In genomic region chr21:30268608-30269197, GRCh38 we compare ENCODE assay signal across 13 cellular contexts. TPM values are rescaled to one million over a fixed set of nuclear protein-coding genes. Genes with fewer than 3 reads are reported as not detected.
DNase-seq lines count a peak whose midpoint lies in the region; ATAC-seq and TF ChIP-seq lines count a peak whose summit lies in the region.
"Had no signal": no experiment of that assay in that cellular context is flagged by ENCODE, and none has a peak within 500 bp of the region (broad histone marks: within the 10 kb centered on the region; RNA-seq: fewer than 3 reads in every experiment).

No MANE protein-coding gene starts in this region.

- H3F3A ChIP-seq in SK-N-SH (replicated peaks; ENCODE audit: insufficient read depth) = no peaks in the 10 kb centered on the region

- H3K4me3 ChIP-seq in DND-41 (ENCODE audit: low read depth in 1 of 2, low read length in 2 of 2) (no peak overlapping the region), HL-60 (replicated peaks; ENCODE audit: insufficient read depth, low read length) (no peak overlapping the region), SK-N-SH (ENCODE audit: low read depth in 2 of 2, low read length in 1 of 2) (no peak overlapping the region; a peak in 1 of 4 replicates), gastroesophageal sphincter (no peak overlapping the region)

- H3K36me3 ChIP-seq in DND-41 (ENCODE audit: insufficient read depth, low read length) (no peaks in the 10 kb centered on the region), SK-N-SH (replicated peaks in 1 of 2; ENCODE audit: control insufficient read depth in 1 of 2, insufficient read depth in 2 of 2, low read length in 1 of 2) (no peaks in the 10 kb centered on the region), gastroesophageal sphincter (no peaks in the 10 kb centered on the region)

- ATAC-seq in DND-41 (ENCODE audit: insufficient read depth, low read depth) (no peak), gastroesophageal sphincter (no peak)

- no peaks in the 10 kb centered on the region for H3K9me2 ChIP-seq in SK-N-SH

- no peak overlapping the region for H3K4me2 ChIP-seq in DND-41 (ENCODE audit: insufficient read depth, low read length)
- H3K4me2 ChIP-seq in SK-N-SH = no peak overlapping the region

- H3K27me3 ChIP-seq in DND-41 (ENCODE audit: insufficient read depth, low read length, poor library complexity) (no peaks in the 10 kb centered on the region), HL-60 (ENCODE audit: insufficient read depth, poor library complexity, severe bottlenecking) (no peaks in the 10 kb centered on the region), SK-N-SH (ENCODE audit: insufficient read depth) (no peaks in the 10 kb centered on the region; the same call in 1 of the 2 replicates), gastroesophageal sphincter (no peaks in the 10 kb centered on the region)

- H3K27ac ChIP-seq in DND-41 (ENCODE audit: low read length) (no peak overlapping the region), HL-60 (replicated peaks) (no peak overlapping the region), SK-N-SH (ENCODE audit: low read depth in 2 of 2, low read length in 1 of 2) (no peak overlapping the region), gastroesophageal sphincter (no peak overlapping the region)

- H2AFZ ChIP-seq in DND-41 (ENCODE audit: low read depth, low read length) = no peak overlapping the region
- H2AFZ ChIP-seq in SK-N-SH (ENCODE audit: low read depth) = no peak overlapping the region

- H3K27me3 Mint-ChIP-seq in glutamatergic neuron (ENCODE audit: unreplicated experiment) = no peaks in the 10 kb centered on the region

- H3K4me1 ChIP-seq in DND-41 (ENCODE audit: insufficient read depth, low read length) = no peaks in the 10 kb centered on the region
- no peaks in the 10 kb centered on the region for H3K4me1 ChIP-seq in SK-N-SH (ENCODE audit: control insufficient read depth in 1 of 2, insufficient read depth in 2 of 2, low read depth in 1 of 2, low read length in 1 of 2)
- H3K4me1 ChIP-seq in gastroesophageal sphincter = no peaks in the 10 kb centered on the region

- no peaks in the 10 kb centered on the region for H3K36me3 Mint-ChIP-seq in glutamatergic neuron (ENCODE audit: unreplicated experiment)

- DNase-seq in DND-41 = peak; percentile 5
- peak in 1 of 2 experiments; percentile 23 for DNase-seq in HL-60 (ENCODE audit: low read depth in 1 of 2, low spot score in 1 of 2)
- DNase-seq in SK-N-SH = peak; percentile 5
- no peak for DNase-seq in glutamatergic neuron
- no peak for DNase-seq in inferior parietal cortex (ENCODE audit: extremely low spot score)
- no peak for DNase-seq in activated naive CD4-positive, alpha-beta T cell treated with Interleukin-2 at 50 U/mL for 16 hours
- DNase-seq in NCI-H510A treated with DMSO at 0.1 percent for 48 hours (lab: John Stamatoyannopoulos, UW) = no peak
- DNase-seq: activated effector memory CD4-positive, alpha-beta T cell treated with anti-CD3 and anti-CD28 coated beads, Interleukin-2, amount 50 U/mL, for 16 hours; DMS153; hypothalamus had no signal

- no peak for TF ChIP-seq EP300 in SK-N-SH (IDR thresholded peaks at IDR 0.05; ENCODE audit: borderline replicate concordance in 1 of 2, low read depth in 1 of 2, low read length in 1 of 2)
- no peak for TF ChIP-seq EP300 in gastroesophageal sphincter (IDR thresholded peaks at IDR 0.05)

- no peaks in the 10 kb centered on the region for H3K4me1 Mint-ChIP-seq in glutamatergic neuron (ENCODE audit: low read depth, unreplicated experiment)

- POLR2A ChIA-PET in SK-N-SH (lab: Yijun Ruan, JAX) = no interaction called here

- H3K9me3 Mint-ChIP-seq in glutamatergic neuron (ENCODE audit: unreplicated experiment) = no peaks in the 10 kb centered on the region

- 4% methylated on average over 5 of the region's 5 CpGs for WGBS in SK-N-SH (ENCODE audit: low lambda C conversion rate)
- 58 to 66% methylated on average over 5 of the region's 5 CpGs for WGBS in gastroesophageal sphincter (ENCODE audit: low coverage in 1 of 2), 2 donors

- no peak overlapping the region for H3K4me3 Mint-ChIP-seq in glutamatergic neuron (ENCODE audit: unreplicated experiment)

- CTCF ChIA-PET in SK-N-SH (lab: Yijun Ruan, JAX) = interaction anchor here (0.6 to 1.5 kb wide), 4 partner anchors 11 to 65 kb away, joined by 3 read pairs; partner anchors contain the start of gene KRTAP25-1

- no peaks in the 10 kb centered on the region for H3K79me2 ChIP-seq in DND-41 (ENCODE audit: insufficient read depth, low read length)
- no peaks in the 10 kb centered on the region for H3K79me2 ChIP-seq in SK-N-SH (ENCODE audit: insufficient read depth)

- H4K20me1 ChIP-seq in DND-41 (ENCODE audit: insufficient read depth, low read length) (no peaks in the 10 kb centered on the region), SK-N-SH (ENCODE audit: insufficient read depth) (no peaks in the 10 kb centered on the region)

- no peak overlapping the region for H3K9ac ChIP-seq in DND-41 (ENCODE audit: low read depth, low read length)
- H3K9ac ChIP-seq in SK-N-SH = no peak overlapping the region

- TF ChIP-seq CTCF in DND-41 (IDR thresholded peaks at IDR 0.05; ENCODE audit: borderline replicate concordance, extremely low read depth, low read length, poor library complexity, severe bottlenecking) (peak; percentile 56), HL-60 (IDR thresholded peaks at IDR 0.05; ENCODE audit: insufficient read depth, low read length) (peak; percentile 31), SK-N-SH (IDR thresholded peaks at IDR 0.05) (peak; percentile 41), glutamatergic neuron (IDR thresholded peaks at IDR 0.05; ENCODE audit: partially characterized antibody, unreplicated experiment) (peak; percentile 40), gastroesophageal sphincter (IDR thresholded peaks at IDR 0.05) (no peak)

- H3K27ac Mint-ChIP-seq in glutamatergic neuron (ENCODE audit: unreplicated experiment) = no peak overlapping the region

- no peak for TF ChIP-seq POLR2A in gastroesophageal sphincter (IDR thresholded peaks at IDR 0.05)

- H3K9me3 ChIP-seq in DND-41 (ENCODE audit: insufficient read depth, low read length, severe bottlenecking) = no peaks in the 10 kb centered on the region
- no peaks in the 10 kb centered on the region for H3K9me3 ChIP-seq in SK-N-SH
- no peaks in the 10 kb centered on the region for H3K9me3 ChIP-seq in gastroesophageal sphincter

- no peak for TF ChIP-seq RAD21 in SK-N-SH (IDR thresholded peaks at IDR 0.05; ENCODE audit: low read length)

TF ChIP-seq in SK-N-SH, 30 proteins besides CTCF, POLR2A, EP300 and RAD21 (continues in another document):
- TF ChIP-seq RFX5 (IDR thresholded peaks at IDR 0.05; ENCODE audit: low read length) = no peak
- TF ChIP-seq PBX3 (IDR thresholded peaks at IDR 0.05) = no peak
- no peak for TF ChIP-seq JUND (IDR thresholded peaks at IDR 0.05)
- no peak for TF ChIP-seq MAX (IDR thresholded peaks at IDR 0.05; ENCODE audit: low read depth)
- no peak for TF ChIP-seq GATA2 (CRISPR knock-in tag; IDR thresholded peaks at IDR 0.05)
- TF ChIP-seq USF1 (IDR thresholded peaks at IDR 0.05; ENCODE audit: borderline replicate concordance, low read depth) = no peak
- TF ChIP-seq YY1 (IDR thresholded peaks at IDR 0.05; ENCODE audit: low read depth) = no peak
- TF ChIP-seq FOXM1 (IDR thresholded peaks at IDR 0.05; ENCODE audit: low read depth) = no peak
- TF ChIP-seq FOXJ3 (CRISPR knock-in tag; IDR thresholded peaks at IDR 0.05) = no peak
- no peak for TF ChIP-seq ELF1 (IDR thresholded peaks at IDR 0.05)
- TF ChIP-seq SIN3A (IDR thresholded peaks at IDR 0.05; ENCODE audit: borderline replicate concordance, low read depth, low read length) = no peak
- no peak for TF ChIP-seq RCOR1 (IDR thresholded peaks at IDR 0.05; ENCODE audit: low read length)
- TF ChIP-seq EZH2phosphoT487 (IDR thresholded peaks at IDR 0.05; ENCODE audit: borderline replicate concordance, low read depth) = no peak

RNA-seq across cellular contexts. Expression of gene KRTAP24-1, which starts 14.0 kb away (rescaled TPM):
- polyA plus RNA-seq in SK-N-SH (2012; rRNA removed) = not detected in 2 replicates
- not detected in 2 replicates for polyA plus RNA-seq in SK-N-SH (2012; cell fraction: cytosol; rRNA removed)
- not detected in 2 replicates for polyA plus RNA-seq in SK-N-SH (2012; cell fraction: nucleus; rRNA removed)
- total RNA-seq in glutamatergic neuron (ENCODE audit: unreplicated experiment) (not detected), gastroesophageal sphincter (not detected)
- total RNA-seq: dermis microvascular lymphatic vessel endothelial cell, NCI-H460 had no signal

RNA-seq across cellular contexts. Expression of gene KRTAP25-1, which starts 20.6 kb away (rescaled TPM):
- polyA plus RNA-seq in SK-N-SH (2012; rRNA removed) = not detected in 2 replicates
- polyA plus RNA-seq in SK-N-SH (2012; cell fraction: cytosol; rRNA removed) = not detected in 2 replicates
- polyA plus RNA-seq in SK-N-SH (2012; cell fraction: nucleus; rRNA removed) = not detected in 2 replicates
- not detected for total RNA-seq in glutamatergic neuron (ENCODE audit: unreplicated experiment)
- total RNA-seq in gastroesophageal sphincter = not detected
- total RNA-seq: dermis microvascular lymphatic vessel endothelial cell, NCI-H460 had no signal

RNA-seq across cellular contexts. Expression of gene KRTAP26-1, which starts 51.4 kb away (rescaled TPM):
- not detected in 2 replicates for polyA plus RNA-seq in SK-N-SH (2012; rRNA removed)
- polyA plus RNA-seq in SK-N-SH (2012; cell fraction: cytosol; rRNA removed) = not detected in 2 replicates
- not detected in 2 replicates for polyA plus RNA-seq in SK-N-SH (2012; cell fraction: nucleus; rRNA removed)
- total RNA-seq in glutamatergic neuron (ENCODE audit: unreplicated experiment) (not detected), gastroesophageal sphincter (not detected)
- total RNA-seq: dermis microvascular lymphatic vessel endothelial cell, NCI-H460 had no signal

RNA-seq across cellular contexts. Expression of gene CLDN8, which starts 52.8 kb away (rescaled TPM):
- not detected in 2 replicates for polyA plus RNA-seq in SK-N-SH (2012; rRNA removed)
- polyA plus RNA-seq in SK-N-SH (2012; cell fraction: cytosol; rRNA removed) = not detected in 2 replicates
- polyA plus RNA-seq in SK-N-SH (2012; cell fraction: nucleus; rRNA removed) = not detected in 2 replicates
- total RNA-seq in glutamatergic neuron (ENCODE audit: unreplicated experiment) = not detected
- 1 to 10 TPM in 1 of 4 donors, not detected in 3; 2.1 TPM for total RNA-seq in gastroesophageal sphincter
- total RNA-seq: dermis microvascular lymphatic vessel endothelial cell, NCI-H460 had no signal

Comparison
In these comparisons a context has a peak if more than half of its experiments do, and no peak if none do; other contexts are left out.
1. DNase-seq: peak in DND-41 (single experiment) and SK-N-SH (single experiment); none in glutamatergic neuron (single experiment), inferior parietal cortex (single experiment), activated naive CD4-positive, alpha-beta T cell treated with Interleukin-2 at 50 U/mL for 16 hours (single experiment) and NCI-H510A treated with DMSO at 0.1 percent for 48 hours (single experiment).
2. CTCF ChIP-seq: peak in DND-41 (single experiment), HL-60 (single experiment), SK-N-SH (single experiment) and glutamatergic neuron (single experiment); none in gastroesophageal sphincter (0 of 4).